Comparison of ENCODE assay signal across 8 cellular contexts in the genomic region with DNA sequence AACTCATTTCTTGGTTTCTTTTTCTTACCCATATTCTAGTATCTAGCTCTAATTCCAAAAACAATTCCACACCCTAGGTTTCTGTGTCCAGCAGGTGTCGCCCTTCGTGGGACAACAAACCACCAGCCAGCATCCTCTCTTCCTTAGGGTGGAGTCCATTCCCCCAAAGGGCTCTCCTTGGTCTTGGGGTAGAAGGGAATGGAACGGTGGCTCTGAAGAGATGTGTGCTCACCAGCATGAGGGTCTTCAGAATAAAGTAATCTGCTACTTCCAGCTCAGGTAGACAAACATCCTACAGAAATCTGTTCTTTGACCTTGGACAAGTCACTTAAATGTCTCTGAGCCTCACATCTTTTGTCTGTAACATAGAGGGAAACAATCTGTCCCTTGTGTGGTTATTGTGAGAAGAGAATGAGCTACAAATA. TPM values are rescaled to one million over a fixed set of nuclear protein-coding genes. Genes with fewer than 3 reads are reported as not detected.
DNase-seq lines count a peak whose midpoint lies in the region; ATAC-seq and TF ChIP-seq lines count a peak whose summit lies in the region.

No MANE protein-coding gene starts in this region.

- DNase-seq in NCI-H2107 treated with DMSO at 0.1 percent for 48 hours (lab: John Stamatoyannopoulos, UW; ENCODE audit: unreplicated experiment) = peak; percentile 35
- DNase-seq in NCI-H2107 (lab: John Stamatoyannopoulos, UW) = no peak
- DNase-seq in NCI-H2171 treated with DMSO at 0.1 percent for 48 hours (lab: John Stamatoyannopoulos, UW) = peak; percentile 40
- DNase-seq in activated CD4-positive, CD25-positive, alpha-beta regulatory T cell treated with anti-CD3 and anti-CD28 coated beads, Interleukin-2, amount 50 U/mL, for 16 hours (ENCODE audit: low read depth, low spot score) = peak; percentile 61
- DNase-seq in central memory CD4-positive, alpha-beta T cell = peak; percentile 65
- DNase-seq in kidney epithelial cell (ENCODE audit: low read depth) = peak; percentile 31
- peak; percentile 85 to 86 for DNase-seq in stimulated activated CD4-positive, alpha-beta T cell treated with anti-CD3 and anti-CD28 coated beads, Interleukin-2, amount 100 ng/mL, for 24 hours

- TF ChIP-seq CTCF in kidney epithelial cell (IDR thresholded peaks at IDR 0.05; ENCODE audit: insufficient read depth, low read length, poor library complexity, severe bottlenecking) = peak; percentile 83

- H3K27me3 ChIP-seq in kidney epithelial cell (ENCODE audit: control insufficient read depth, insufficient read depth, low read length) = peaks cover 39% of the 10 kb centered on the region

- no peak overlapping the region for H3K4me3 ChIP-seq in kidney epithelial cell (ENCODE audit: low read depth, low read length)

- no peaks in the 10 kb centered on the region for H3K36me3 ChIP-seq in kidney epithelial cell (ENCODE audit: control insufficient read depth, insufficient read depth, low read length)

- no peak for ATAC-seq in GM21619 (IDR thresholded peaks at IDR 0.05; ENCODE audit: unreplicated experiment)

RNA-seq across cellular contexts. Expression of a gene that starts 7.2 kb away (rescaled TPM):
- 1.0 and 2.3 TPM in 2 replicates for total RNA-seq in kidney epithelial cell

RNA-seq across cellular contexts. Expression of a gene that starts 19.2 kb away (rescaled TPM):
- total RNA-seq in kidney epithelial cell = 1.6 and 4.7 TPM in 2 replicates

RNA-seq across cellular contexts. Expression of a gene that starts 34.7 kb away (rescaled TPM):
- total RNA-seq in kidney epithelial cell = 191 and 206 TPM in 2 replicates
